In genomic region chr1:78102916-78103315, GRCh38 we compare ENCODE assay signal across 2 cellular contexts.
TF ChIP-seq lines count a peak whose summit lies in the region.

No MANE protein-coding gene starts in this region.

TF ChIP-seq in SK-N-SH, 30 proteins besides CTCF, POLR2A, EP300 and RAD21:
- TF ChIP-seq RFX5 (IDR thresholded peaks at IDR 0.05; ENCODE audit: low read length) (no peak), USF2 (IDR thresholded peaks at IDR 0.05; ENCODE audit: borderline replicate concordance, low read depth, low read length) (no peak), TEAD4 (IDR thresholded peaks at IDR 0.05; ENCODE audit: borderline replicate concordance, insufficient read depth) (no peak), PBX3 (IDR thresholded peaks at IDR 0.05) (no peak), NFIC (IDR thresholded peaks at IDR 0.05; ENCODE audit: borderline replicate concordance) (no peak), MXI1 (IDR thresholded peaks at IDR 0.05; ENCODE audit: low read depth, low read length) (no peak), JUND (IDR thresholded peaks at IDR 0.05) (no peak), POLR2AphosphoS5 (IDR thresholded peaks at IDR 0.05; ENCODE audit: low read depth, low read length) (no peak), TAF1 (IDR thresholded peaks at IDR 0.05; ENCODE audit: borderline replicate concordance, low read depth, low read length) (no peak), ELF1 (IDR thresholded peaks at IDR 0.05) (no peak), FOXJ3 (CRISPR knock-in tag; IDR thresholded peaks at IDR 0.05) (no peak), MEF2A (IDR thresholded peaks at IDR 0.05; ENCODE audit: borderline replicate concordance, low read depth) (no peak), USF1 (IDR thresholded peaks at IDR 0.05; ENCODE audit: borderline replicate concordance, low read depth) (no peak), SMC3 (IDR thresholded peaks at IDR 0.05; ENCODE audit: low read depth, low read length) (no peak), SIN3A (IDR thresholded peaks at IDR 0.05; ENCODE audit: borderline replicate concordance, low read depth, low read length) (no peak)

TF ChIP-seq in SK-N-SH treated with all-trans-retinoic acid at 6 μM for 48 hours, 23 proteins besides CTCF, POLR2A, EP300 and RAD21:
- no peak for TF ChIP-seq POU6F1 (CRISPR knock-in tag; IDR thresholded peaks at IDR 0.05; ENCODE audit: borderline replicate concordance, low read depth)
- no peak for TF ChIP-seq RARB (CRISPR knock-in tag; IDR thresholded peaks at IDR 0.05)
- no peak for TF ChIP-seq ESRRG (CRISPR knock-in tag; IDR thresholded peaks at IDR 0.05)
- no peak for TF ChIP-seq CREB5 (CRISPR knock-in tag; IDR thresholded peaks at IDR 0.05; ENCODE audit: low read depth)
- no peak for TF ChIP-seq TCF4 (CRISPR knock-in tag; IDR thresholded peaks at IDR 0.05; ENCODE audit: borderline replicate concordance)
- TF ChIP-seq TOX (CRISPR knock-in tag; IDR thresholded peaks at IDR 0.05; ENCODE audit: borderline replicate concordance), result no peak
- no peak for TF ChIP-seq ZNF565 (CRISPR knock-in tag; conservative IDR thresholded peaks at IDR 0.05; ENCODE audit: low read depth)
